ENCODE assay signal across 8 cellular contexts in the genomic region with DNA sequence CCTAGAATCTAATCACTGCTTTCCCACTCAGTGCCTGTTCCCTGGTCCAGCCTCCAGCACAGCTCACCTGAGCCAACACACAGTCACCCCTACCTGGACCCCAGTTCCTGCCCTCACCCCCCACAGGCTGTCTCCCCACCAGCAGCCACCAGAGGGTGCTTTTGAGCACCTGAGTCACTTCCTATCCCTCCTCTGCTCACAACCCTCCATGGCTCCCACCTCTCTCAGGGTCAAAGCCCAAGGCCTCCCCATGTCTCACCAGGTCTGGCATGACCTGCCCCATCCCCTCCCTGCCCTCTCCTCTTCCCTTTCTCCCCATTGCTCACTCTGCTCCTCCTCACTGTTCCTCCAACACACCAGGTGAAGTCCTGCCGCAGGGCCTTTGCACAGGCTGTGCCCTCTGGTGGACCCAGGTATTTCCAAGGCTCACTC. TPM values are rescaled to one million over a fixed set of nuclear protein-coding genes. Genes with fewer than 3 reads are reported as not detected.
DNase-seq lines count a peak whose midpoint lies in the region; ATAC-seq, FAIRE-seq and TF ChIP-seq lines count a peak whose summit lies in the region.

No MANE protein-coding gene starts in this region.

- H3K9me3 ChIP-seq in left lung, result no peaks in the 10 kb centered on the region
- H3K9me3 ChIP-seq in kidney (ENCODE audit: control insufficient read depth in 1 of 2, low read length in 2 of 2), result no peaks in the 10 kb centered on the region

- H3K27ac ChIP-seq in left lung (no peak overlapping the region), kidney (ENCODE audit: low read depth in 2 of 2, low read length in 2 of 2) (no peak overlapping the region)

- in situ Hi-C loops in GM13977 (cut with MboI; ENCODE audit: low pct_unique_long_range_greater_than_20kb, low sequenced_read_pairs, unreplicated experiment), result no loop called here

- H3K4me1 ChIP-seq in left lung, result peaks cover 0 to 3% of the 10 kb centered on the region in 2 donors
- no peaks in the 10 kb centered on the region for H3K4me1 ChIP-seq in kidney (ENCODE audit: control insufficient read depth in 1 of 2, insufficient read depth in 1 of 2, low read depth in 1 of 2, low read length in 2 of 2)

- DNase-seq in GM13977 (ENCODE audit: low spot score), result no peak
- peak; percentile 35 for DNase-seq in activated naive CD8-positive, alpha-beta T cell treated with anti-CD3 and anti-CD28 coated beads, Interleukin-2, amount 50 U/mL, for 16 hours (ENCODE audit: low read depth, low spot score)
- no peak for DNase-seq in left lung
- DNase-seq in stimulated activated naive CD4-positive, alpha-beta T cell treated with Interleukin-2 at 50 U/mL for 16 hours (lab: John Stamatoyannopoulos, UW), result peak; percentile 47
- no peak for DNase-seq in urothelium cell line (ENCODE audit: low spot score)
- DNase-seq in kidney, result no peak
- no peak for DNase-seq in mucosa of gallbladder (ENCODE audit: low spot score)

- FAIRE-seq in urothelium cell line (lab: Jason Lieb, UNC), result no peak
- FAIRE-seq in kidney (lab: Jason Lieb, UNC), result no peak

- ATAC-seq in SK-N-SH treated with all-trans-retinoic acid at 6 μM for 48 hours (peak; percentile 53; the same call in 2 of the 3 replicates), left lung (peak; percentile 58)

- H3K36me3 ChIP-seq in left lung, result no peaks in the 10 kb centered on the region
- no peaks in the 10 kb centered on the region for H3K36me3 ChIP-seq in kidney (ENCODE audit: control insufficient read depth in 1 of 2, insufficient read depth in 2 of 2, low read length in 2 of 2)

- H3K27me3 ChIP-seq in left lung, result peaks cover 0 to 7% of the 10 kb centered on the region in 2 donors

- intact Hi-C loops in left lung (cut with DNase I) (loop anchor here in 1 of 2 donors (5.0 kb wide), 1 partner anchor 62 kb away; a partner anchor contains a TSS), kidney (cut with DNase I) (no loop called here)

- H3K4me3 ChIP-seq in left lung, result no peak overlapping the region
- H3K4me3 ChIP-seq in kidney (ENCODE audit: low read length in 2 of 2), result no peak overlapping the region

- TF ChIP-seq CTCF in GM13977 (IDR thresholded peaks at IDR 0.05; ENCODE audit: extremely low read depth, insufficient read depth, missing control alignments) (peak; percentile 62), left lung (IDR thresholded peaks at IDR 0.05) (peak; percentile 26 to 57), kidney (IDR thresholded peaks at IDR 0.05; ENCODE audit: borderline replicate concordance, extremely low read depth, insufficient read depth) (no peak)

- H3K9ac ChIP-seq in kidney (ENCODE audit: low read length in 2 of 2), result no peak overlapping the region

TF ChIP-seq in SK-N-SH treated with all-trans-retinoic acid at 6 μM for 48 hours, 23 proteins besides CTCF, POLR2A, EP300 and RAD21:
- TF ChIP-seq, protein P1, sequence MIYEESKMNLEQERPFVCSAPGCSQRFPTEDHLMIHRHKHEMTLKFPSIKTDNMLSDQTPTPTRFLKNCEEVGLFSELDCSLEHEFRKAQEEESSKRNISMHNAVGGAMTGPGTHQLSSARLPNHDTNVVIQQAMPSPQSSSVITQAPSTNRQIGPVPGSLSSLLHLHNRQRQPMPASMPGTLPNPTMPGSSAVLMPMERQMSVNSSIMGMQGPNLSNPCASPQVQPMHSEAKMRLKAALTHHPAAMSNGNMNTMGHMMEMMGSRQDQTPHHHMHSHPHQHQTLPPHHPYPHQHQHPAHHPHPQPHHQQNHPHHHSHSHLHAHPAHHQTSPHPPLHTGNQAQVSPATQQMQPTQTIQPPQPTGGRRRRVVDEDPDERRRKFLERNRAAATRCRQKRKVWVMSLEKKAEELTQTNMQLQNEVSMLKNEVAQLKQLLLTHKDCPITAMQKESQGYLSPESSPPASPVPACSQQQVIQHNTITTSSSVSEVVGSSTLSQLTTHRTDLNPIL (CRISPR knock-in tag; IDR thresholded peaks at IDR 0.05; ENCODE audit: low read depth), result no peak
- TF ChIP-seq BACH2 (CRISPR knock-in tag; IDR thresholded peaks at IDR 0.05; ENCODE audit: borderline replicate concordance) (no peak), OSR1 (CRISPR knock-in tag; IDR thresholded peaks at IDR 0.05) (no peak), ZNF70 (CRISPR knock-in tag; IDR thresholded peaks at IDR 0.05) (no peak), GLIS3 (CRISPR knock-in tag; IDR thresholded peaks at IDR 0.05) (no peak), SNAI2 (CRISPR knock-in tag; IDR thresholded peaks at IDR 0.05) (no peak), ZFP3 (CRISPR knock-in tag; IDR thresholded peaks at IDR 0.05) (no peak), ARNTL (CRISPR knock-in tag; IDR thresholded peaks at IDR 0.05; ENCODE audit: borderline replicate concordance, low read depth) (no peak), PPARA (CRISPR knock-in tag; IDR thresholded peaks at IDR 0.05; ENCODE audit: borderline replicate concordance) (no peak), ZNF565 (CRISPR knock-in tag; conservative IDR thresholded peaks at IDR 0.05; ENCODE audit: low read depth) (no peak), CSDC2 (CRISPR knock-in tag; IDR thresholded peaks at IDR 0.05) (no peak), TCF4 (CRISPR knock-in tag; IDR thresholded peaks at IDR 0.05; ENCODE audit: borderline replicate concordance) (no peak), ZNF8 (CRISPR knock-in tag; IDR thresholded peaks at IDR 0.05) (no peak), ZFP30 (CRISPR knock-in tag; IDR thresholded peaks at IDR 0.05) (no peak), ESRRG (CRISPR knock-in tag; IDR thresholded peaks at IDR 0.05) (no peak), RARB (CRISPR knock-in tag; IDR thresholded peaks at IDR 0.05) (no peak)
- TF ChIP-seq, protein P2, sequence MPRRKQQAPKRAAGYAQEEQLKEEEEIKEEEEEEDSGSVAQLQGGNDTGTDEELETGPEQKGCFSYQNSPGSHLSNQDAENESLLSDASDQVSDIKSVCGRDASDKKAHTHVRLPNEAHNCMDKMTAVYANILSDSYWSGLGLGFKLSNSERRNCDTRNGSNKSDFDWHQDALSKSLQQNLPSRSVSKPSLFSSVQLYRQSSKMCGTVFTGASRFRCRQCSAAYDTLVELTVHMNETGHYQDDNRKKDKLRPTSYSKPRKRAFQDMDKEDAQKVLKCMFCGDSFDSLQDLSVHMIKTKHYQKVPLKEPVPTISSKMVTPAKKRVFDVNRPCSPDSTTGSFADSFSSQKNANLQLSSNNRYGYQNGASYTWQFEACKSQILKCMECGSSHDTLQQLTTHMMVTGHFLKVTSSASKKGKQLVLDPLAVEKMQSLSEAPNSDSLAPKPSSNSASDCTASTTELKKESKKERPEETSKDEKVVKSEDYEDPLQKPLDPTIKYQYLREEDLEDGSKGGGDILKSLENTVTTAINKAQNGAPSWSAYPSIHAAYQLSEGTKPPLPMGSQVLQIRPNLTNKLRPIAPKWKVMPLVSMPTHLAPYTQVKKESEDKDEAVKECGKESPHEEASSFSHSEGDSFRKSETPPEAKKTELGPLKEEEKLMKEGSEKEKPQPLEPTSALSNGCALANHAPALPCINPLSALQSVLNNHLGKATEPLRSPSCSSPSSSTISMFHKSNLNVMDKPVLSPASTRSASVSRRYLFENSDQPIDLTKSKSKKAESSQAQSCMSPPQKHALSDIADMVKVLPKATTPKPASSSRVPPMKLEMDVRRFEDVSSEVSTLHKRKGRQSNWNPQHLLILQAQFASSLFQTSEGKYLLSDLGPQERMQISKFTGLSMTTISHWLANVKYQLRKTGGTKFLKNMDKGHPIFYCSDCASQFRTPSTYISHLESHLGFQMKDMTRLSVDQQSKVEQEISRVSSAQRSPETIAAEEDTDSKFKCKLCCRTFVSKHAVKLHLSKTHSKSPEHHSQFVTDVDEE (CRISPR knock-in tag; IDR thresholded peaks at IDR 0.05), result no peak
- TF ChIP-seq, protein P3, sequence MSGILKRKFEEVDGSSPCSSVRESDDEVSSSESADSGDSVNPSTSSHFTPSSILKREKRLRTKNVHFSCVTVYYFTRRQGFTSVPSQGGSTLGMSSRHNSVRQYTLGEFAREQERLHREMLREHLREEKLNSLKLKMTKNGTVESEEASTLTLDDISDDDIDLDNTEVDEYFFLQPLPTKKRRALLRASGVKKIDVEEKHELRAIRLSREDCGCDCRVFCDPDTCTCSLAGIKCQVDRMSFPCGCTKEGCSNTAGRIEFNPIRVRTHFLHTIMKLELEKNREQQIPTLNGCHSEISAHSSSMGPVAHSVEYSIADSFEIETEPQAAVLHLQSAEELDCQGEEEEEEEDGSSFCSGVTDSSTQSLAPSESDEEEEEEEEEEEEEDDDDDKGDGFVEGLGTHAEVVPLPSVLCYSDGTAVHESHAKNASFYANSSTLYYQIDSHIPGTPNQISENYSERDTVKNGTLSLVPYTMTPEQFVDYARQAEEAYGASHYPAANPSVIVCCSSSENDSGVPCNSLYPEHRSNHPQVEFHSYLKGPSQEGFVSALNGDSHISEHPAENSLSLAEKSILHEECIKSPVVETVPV (CRISPR knock-in tag; IDR thresholded peaks at IDR 0.05), result no peak
- TF ChIP-seq, protein P4, sequence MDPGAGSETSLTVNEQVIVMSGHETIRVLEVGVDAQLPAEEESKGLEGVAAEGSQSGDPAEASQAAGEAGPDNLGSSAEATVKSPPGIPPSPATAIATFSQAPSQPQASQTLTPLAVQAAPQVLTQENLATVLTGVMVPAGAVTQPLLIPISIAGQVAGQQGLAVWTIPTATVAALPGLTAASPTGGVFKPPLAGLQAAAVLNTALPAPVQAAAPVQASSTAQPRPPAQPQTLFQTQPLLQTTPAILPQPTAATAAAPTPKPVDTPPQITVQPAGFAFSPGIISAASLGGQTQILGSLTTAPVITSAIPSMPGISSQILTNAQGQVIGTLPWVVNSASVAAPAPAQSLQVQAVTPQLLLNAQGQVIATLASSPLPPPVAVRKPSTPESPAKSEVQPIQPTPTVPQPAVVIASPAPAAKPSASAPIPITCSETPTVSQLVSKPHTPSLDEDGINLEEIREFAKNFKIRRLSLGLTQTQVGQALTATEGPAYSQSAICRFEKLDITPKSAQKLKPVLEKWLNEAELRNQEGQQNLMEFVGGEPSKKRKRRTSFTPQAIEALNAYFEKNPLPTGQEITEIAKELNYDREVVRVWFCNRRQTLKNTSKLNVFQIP (CRISPR knock-in tag; IDR thresholded peaks at IDR 0.05; ENCODE audit: borderline replicate concordance, low read depth), result no peak

RNA-seq across cellular contexts. Expression of a gene that starts 7.1 kb away (rescaled TPM):
- total RNA-seq in left lung (10 to 100 TPM; 79.7 to 95.5 TPM), kidney (61.9 TPM), mucosa of gallbladder (62.8 TPM)
- polyA plus RNA-seq in kidney (ENCODE audit: insufficient read depth, low read depth, low replicate concordance), result 14.0 TPM

Comparison
In these comparisons a context has a peak if more than half of its experiments do, and no peak if none do; other contexts are left out.
1. DNase-seq: peak in activated naive CD8-positive, alpha-beta T cell treated with anti-CD3 and anti-CD28 coated beads, Interleukin-2, amount 50 U/mL, for 16 hours (single experiment) and stimulated activated naive CD4-positive, alpha-beta T cell treated with Interleukin-2 at 50 U/mL for 16 hours (single experiment); none in GM13977 (single experiment), left lung (0 of 2), urothelium cell line (single experiment), kidney (single experiment) and mucosa of gallbladder (single experiment).